In the genomic region with DNA sequence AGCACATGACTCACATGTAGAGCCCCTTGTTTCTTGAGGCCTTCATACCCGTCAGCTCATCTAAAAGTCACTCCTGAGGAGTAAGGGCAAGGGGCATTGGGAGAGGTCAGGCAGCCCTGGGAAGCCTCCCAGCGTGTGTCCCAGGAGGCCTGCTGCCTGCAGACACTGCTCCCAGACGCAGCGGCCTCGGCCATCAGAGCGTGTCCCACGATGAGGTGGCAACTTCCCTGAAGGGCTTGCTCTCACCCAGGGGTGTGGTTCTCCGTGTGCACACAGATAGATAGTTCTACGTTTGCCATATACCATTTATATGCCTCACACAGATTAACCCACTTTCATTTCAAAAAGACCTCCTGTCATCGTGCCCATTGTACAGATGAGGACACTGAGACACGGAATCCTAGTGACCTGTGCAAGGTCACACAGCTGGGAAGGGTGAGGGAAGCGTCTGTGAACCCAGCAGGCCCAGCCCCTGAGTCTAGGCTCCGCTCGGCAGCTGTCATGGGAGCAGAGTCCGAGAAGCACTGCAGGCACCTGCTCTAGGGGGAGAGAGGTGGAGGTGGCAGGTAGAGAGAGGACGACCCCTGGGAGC, we compare ENCODE assay signal across 16 cellular contexts. TPM values are rescaled to one million over a fixed set of nuclear protein-coding genes. Genes with fewer than 3 reads are reported as not detected.
DNase-seq lines count a peak whose midpoint lies in the region; ATAC-seq, FAIRE-seq and TF ChIP-seq lines count a peak whose summit lies in the region.
"Had no signal": no experiment of that assay in that cellular context is flagged by ENCODE, and none has a peak within 500 bp of the region (broad histone marks: within the 10 kb centered on the region; RNA-seq: fewer than 3 reads in every experiment).

No MANE protein-coding gene starts in this region.

- TF ChIP-seq POLR2A in HCT116 (IDR thresholded peaks at IDR 0.05; ENCODE audit: borderline replicate concordance, extremely low read depth, insufficient read depth, insufficient read length) = no peak
- no peak for TF ChIP-seq POLR2A in K562 (conservative IDR thresholded peaks at IDR 0.05)

- peaks cover 3% of the 10 kb centered on the region for H3F3A ChIP-seq in neural progenitor cell (ENCODE audit: low read depth)

- CTCF ChIA-PET in HCT116 (lab: Charles Lee) = no interaction called here
- CTCF ChIA-PET in K562 (lab: Yijun Ruan, JAX; ENCODE audit: low intra/inter-chr PET ratio) = no interaction called here

- intact Hi-C loops in HCT116 (cut with micrococcal nuclease) (no loop called here), K562 (cut with micrococcal nuclease) (no loop called here)

- TF ChIP-seq RAD21 in HCT116 (IDR thresholded peaks at IDR 0.05; ENCODE audit: low read depth) = no peak
- TF ChIP-seq RAD21 in K562 (CRISPR knock-in tag; conservative IDR thresholded peaks at IDR 0.05 in 1 of 2, IDR thresholded peaks at IDR 0.05 in 1 of 2) = no peak

- H3K36me3 Mint-ChIP-seq in neural progenitor cell = peaks cover 24% of the 10 kb centered on the region

- BruUV-seq in HCT116 (replicated peaks; lab: Mats Ljungman, UMichigan) = no TSS peak
- BruUV-seq in K562 (replicated peaks; lab: Mats Ljungman, UMichigan) = no TSS peak

- no peak overlapping the region for H3K27ac Mint-ChIP-seq in neural progenitor cell
- H3K27ac Mint-ChIP-seq: HFFc6 had no signal

- no peaks in the 10 kb centered on the region for H3K4me1 Mint-ChIP-seq in neural progenitor cell

- H3K4me2 ChIP-seq in HCT116 (ENCODE audit: low read length) (no peak overlapping the region), K562 (ENCODE audit: insufficient read depth, low read length) (no peak overlapping the region), neural progenitor cell (no peak overlapping the region), hepatocyte (no peak overlapping the region)

- H3K4me1 ChIP-seq in HCT116 (ENCODE audit: control insufficient read depth in 1 of 2, insufficient read depth in 2 of 2, low read length in 2 of 2) = peaks cover 0 to 7% of the 10 kb centered on the region in 2 experiments; a peak in 1 of 4 replicates
- peaks cover 0 to 8% of the 10 kb centered on the region in 2 experiments; a peak in 2 of 5 replicates for H3K4me1 ChIP-seq in K562 (replicated peaks in 1 of 2; ENCODE audit: control insufficient read depth in 2 of 2, insufficient read depth in 2 of 2, low read length in 2 of 2)
- no peaks in the 10 kb centered on the region for H3K4me1 ChIP-seq in neural progenitor cell
- H3K4me1 ChIP-seq in hepatocyte (ENCODE audit: insufficient read depth) = peaks cover 4% of the 10 kb centered on the region

- H3K36me3 ChIP-seq in HCT116 (ENCODE audit: control insufficient read depth in 1 of 2, insufficient read depth in 2 of 2, low read length in 2 of 2) = peaks cover 54 to 62% of the 10 kb centered on the region in 2 experiments
- H3K36me3 ChIP-seq in K562 (ENCODE audit: control insufficient read depth, insufficient read depth, low read length) = no peaks in the 10 kb centered on the region
- no peaks in the 10 kb centered on the region for H3K36me3 ChIP-seq in neural progenitor cell
- no peaks in the 10 kb centered on the region for H3K36me3 ChIP-seq in hepatocyte (replicated peaks; ENCODE audit: insufficient read depth, low read depth)

- RAD21 ChIA-PET in HCT116 (lab: Charles Lee; ENCODE audit: low non-redundant PET in 1 of 2, low total read pairs in 2 of 2, uncharacterized antibody in 2 of 2, unreplicated experiment in 2 of 2) = no interaction called here

- POLR2A ChIA-PET in HCT116 (lab: Charles Lee) (interaction anchor here (1.0 to 2.0 kb wide), 2 partner anchors 8 to 10 kb away, joined by 3 to 9 read pairs; a partner anchor contains a TSS), K562 (lab: Yijun Ruan, JAX) (interaction anchor here (0.6 to 0.7 kb wide), 2 partner anchors 58 to 155 kb away, joined by 3 read pairs; a partner anchor contains a TSS)

- no peak overlapping the region for H3K9ac ChIP-seq in HCT116 (ENCODE audit: low read length)
- peak overlapping the region in 1 of 2 experiments; percentile 64; a peak in 1 of 4 replicates for H3K9ac ChIP-seq in K562 (ENCODE audit: insufficient read depth in 1 of 2, low read depth in 2 of 2, low read length in 2 of 2)
- no peak overlapping the region for H3K9ac ChIP-seq in neural progenitor cell

- peak overlapping the region; percentile 35 for H3K4me3 Mint-ChIP-seq in neural progenitor cell
- H3K4me3 Mint-ChIP-seq: HFFc6 had no signal

- no peak for FAIRE-seq in K562 (lab: Jason Lieb, UNC)
- FAIRE-seq: D721Med, H54 had no signal

- H3K27me3 ChIP-seq in HCT116 (ENCODE audit: insufficient read depth, low read length) = no peaks in the 10 kb centered on the region
- H3K27me3 ChIP-seq in K562 (ENCODE audit: control insufficient read depth in 2 of 2, insufficient read depth in 2 of 2, low read length in 2 of 2) = no peaks in the 10 kb centered on the region
- H3K27me3 ChIP-seq in neural progenitor cell = no peaks in the 10 kb centered on the region
- H3K27me3 ChIP-seq in hepatocyte = no peaks in the 10 kb centered on the region

- TF ChIP-seq EP300 in K562 (IDR thresholded peaks at IDR 0.05; ENCODE audit: low read length) = no peak

- TF ChIP-seq CTCF in HCT116 (IDR thresholded peaks at IDR 0.05 in 2 of 3, conservative IDR thresholded peaks at IDR 0.05 in 1 of 3; ENCODE audit: borderline replicate concordance in 1 of 3, insufficient read depth in 1 of 3, low read depth in 2 of 3, low read length in 2 of 3) (no peak), K562 (IDR thresholded peaks at IDR 0.05 in 2 of 3, conservative IDR thresholded peaks at IDR 0.05 in 1 of 3; ENCODE audit: insufficient read depth in 2 of 3, low read depth in 1 of 3, low read length in 3 of 3) (no peak), neural progenitor cell (IDR thresholded peaks at IDR 0.05) (no peak), hepatocyte (IDR thresholded peaks at IDR 0.05; ENCODE audit: poor library complexity) (no peak)

- H4K20me1 ChIP-seq in HCT116 (ENCODE audit: insufficient read depth) = no peaks in the 10 kb centered on the region
- H4K20me1 ChIP-seq in K562 (replicated peaks; ENCODE audit: control insufficient read depth, insufficient read depth, low read length) = no peaks in the 10 kb centered on the region
- H4K20me1 ChIP-seq in neural progenitor cell (ENCODE audit: low read depth) = peaks cover 26% of the 10 kb centered on the region
- H4K20me1 ChIP-seq in hepatocyte (ENCODE audit: insufficient read depth, poor library complexity, severe bottlenecking) = peaks cover 10% of the 10 kb centered on the region

- in situ Hi-C loops in K562 (cut with MboI) = no loop called here

- H3K79me2 ChIP-seq in HCT116 (ENCODE audit: insufficient read depth, low read length) (peaks cover 48% of the 10 kb centered on the region), K562 (ENCODE audit: control insufficient read depth, insufficient read depth, low read length) (no peaks in the 10 kb centered on the region), neural progenitor cell (ENCODE audit: low read depth) (peaks cover 17% of the 10 kb centered on the region), hepatocyte (peaks cover 10% of the 10 kb centered on the region)

- ATAC-seq in HCT116 = no peak
- ATAC-seq in K562 = no peak
- ATAC-seq: PC-3 had no signal

- H3K9me2 ChIP-seq in HCT116 (ENCODE audit: insufficient read depth) (no peaks in the 10 kb centered on the region), hepatocyte (replicated peaks; ENCODE audit: insufficient read depth) (no peaks in the 10 kb centered on the region)

- no peak for DNase-seq in HCT116 (ENCODE audit: low read depth, low spot score)
- no peak for DNase-seq in K562 (ENCODE audit: extremely low read depth in 1 of 4, low spot score in 3 of 4)
- DNase-seq in neural progenitor cell (ENCODE audit: low spot score) = no peak
- no peak for DNase-seq in hepatocyte (ENCODE audit: low spot score)
- no peak for DNase-seq in T1000 (lab: John Stamatoyannopoulos, UW)
- DNase-seq in germinal center (ENCODE audit: low spot score) = no peak
- DNase-seq: HFFc6, NCI-H1417, NCI-H187 treated with DMSO at 0.1 percent for 48 hours, NCI-H2227 treated with DMSO at 0.1 percent for 48 hours, NCI-H510A treated with DMSO at 0.1 percent for 48 hours, NCI-H82, PC-3 had no signal

- 25% methylated on average over 16 of the region's 16 CpGs for WGBS in K562 (ENCODE audit: insufficient coverage, low coverage, missing lambda C conversion rate)
- 92% methylated on average over 16 of the region's 16 CpGs for WGBS in hepatocyte (ENCODE audit: low lambda C conversion rate, missing lambda C conversion rate)

- H2AFZ ChIP-seq in HCT116 (ENCODE audit: low read depth, low read length, poor library complexity, severe bottlenecking) = no peak overlapping the region
- H2AFZ ChIP-seq in K562 (ENCODE audit: low read depth, low read length) = no peak overlapping the region
- no peak overlapping the region for H2AFZ ChIP-seq in neural progenitor cell (replicated peaks)
- no peak overlapping the region for H2AFZ ChIP-seq in hepatocyte

- H3K9me3 Mint-ChIP-seq in neural progenitor cell = no peaks in the 10 kb centered on the region
- H3K9me3 Mint-ChIP-seq: HFFc6 had no signal

- H3K4me3 ChIP-seq in HCT116 (replicated peaks in 1 of 2; ENCODE audit: low read depth in 1 of 2, low read length in 2 of 2) = no peak overlapping the region
- no peak overlapping the region for H3K4me3 ChIP-seq in K562
- no peak overlapping the region for H3K4me3 ChIP-seq in neural progenitor cell
- no peak overlapping the region for H3K4me3 ChIP-seq in hepatocyte

- H3K9me3 ChIP-seq in HCT116 (ENCODE audit: control insufficient read depth in 1 of 2, insufficient read depth in 1 of 2, low read depth in 1 of 2, low read length in 2 of 2) = peaks cover 0 to 5% of the 10 kb centered on the region in 2 experiments; a peak in 1 of 4 replicates
- no peaks in the 10 kb centered on the region for H3K9me3 ChIP-seq in K562 (replicated peaks; ENCODE audit: control insufficient read depth, insufficient read depth, low read depth, low read length)
- no peaks in the 10 kb centered on the region for H3K9me3 ChIP-seq in neural progenitor cell (ENCODE audit: low read depth)
- H3K9me3 ChIP-seq in hepatocyte (ENCODE audit: low read depth) = no peaks in the 10 kb centered on the region

- peaks cover 4% of the 10 kb centered on the region for H3K27me3 Mint-ChIP-seq in neural progenitor cell (ENCODE audit: insufficient read depth, low read depth)

- H3K9me1 ChIP-seq in K562 (ENCODE audit: control insufficient read depth, insufficient read depth, low read length) = no peaks in the 10 kb centered on the region

- H3K27ac ChIP-seq in HCT116 (ENCODE audit: low read depth, low read length) (peak overlapping the region; percentile 22; the same call in 1 of the 2 replicates), K562 (ENCODE audit: extremely low read depth, low read depth, low read length) (no peak overlapping the region), neural progenitor cell (no peak overlapping the region), hepatocyte (no peak overlapping the region)
- H3K27ac ChIP-seq: C4-2B had no signal

RNA-seq across cellular contexts. Expression of a gene that starts 8.3 kb away (rescaled TPM):
- total RNA-seq in HCT116 (2021; ENCODE audit: unreplicated experiment) (173 TPM), K562 (2014; rRNA removed) (12.5 and 15.5 TPM in 2 replicates), K562 (2014; rRNA removed; fragmentation: Illumina TruSeq; extraction: Trizol) (2.1 and 3.2 TPM in 2 replicates), K562 (2015; rRNA removed; fragmentation: Illumina TruSeq; extraction: Trizol) (6.4 and 8.1 TPM in 2 replicates), K562 (2021) (12.0 and 13.5 TPM in 2 replicates), neural progenitor cell (ENCODE audit: low replicate concordance) (41.4 and 107 TPM in 2 replicates), hepatocyte (50.0 and 87.2 TPM in 2 replicates)
- 213 and 219 TPM in 2 replicates for polyA plus RNA-seq in HCT116 (2012)
- 5.7 and 13.6 TPM in 2 replicates for total RNA-seq in K562 (2011; cell fraction: chromatin; rRNA removed; ENCODE audit: low replicate concordance)
- total RNA-seq in K562 (2011; cell fraction: nucleolus; rRNA removed) = 8.2 and 8.3 TPM in 2 replicates
- total RNA-seq in K562 (2011; cell fraction: nucleoplasm; rRNA removed) = 5.5 and 7.5 TPM in 2 replicates
- polyA plus RNA-seq in K562 (2011; rRNA removed) (3.2 and 10.4 TPM in 2 replicates), K562 (2014; fragmentation: Illumina TruSeq; extraction: Trizol) (5.0 and 10.0 TPM in 2 replicates), K562 (2014; fragmentation: Nextera tagmentation; extraction: Ambion mirVana) (under 1 TPM; 0.18 to 0.53 TPM), K562 (2014; rRNA removed) (6.8 and 8.3 TPM in 2 replicates), hepatocyte (69.3 and 70.0 TPM in 2 replicates)
- polyA plus RNA-seq in K562 (2011; cell fraction: cytosol; rRNA removed) = 8.5 and 8.8 TPM in 2 replicates
- 10.4 and 12.3 TPM in 2 replicates for polyA plus RNA-seq in K562 (2011; cell fraction: nucleus; rRNA removed)
- polyA plus RNA-seq in K562 (2012) = 7.7 and 19.6 TPM in 2 replicates
- 3.5 and 4.5 TPM in 2 replicates for polyA minus RNA-seq in K562 (2011; rRNA and poly(A)+ RNA removed)
- polyA minus RNA-seq in K562 (2011; cell fraction: cytosol; rRNA and poly(A)+ RNA removed) = 7.4 and 12.0 TPM in 2 replicates
- polyA minus RNA-seq in K562 (2011; cell fraction: nucleus; rRNA and poly(A)+ RNA removed) = 2.4 and 2.6 TPM in 2 replicates

RNA-seq across cellular contexts. Expression of a gene that starts 12.7 kb away (rescaled TPM):
- 12.2 TPM for total RNA-seq in HCT116 (2021; ENCODE audit: unreplicated experiment)
- 9.9 and 12.5 TPM in 2 replicates for polyA plus RNA-seq in HCT116 (2012)
- total RNA-seq in K562 (2011; cell fraction: chromatin; rRNA removed; ENCODE audit: low replicate concordance) = 70.1 and 162 TPM in 2 replicates
- 54.5 and 55.7 TPM in 2 replicates for total RNA-seq in K562 (2011; cell fraction: nucleolus; rRNA removed)
- total RNA-seq in K562 (2011; cell fraction: nucleoplasm; rRNA removed) = 90.5 and 111 TPM in 2 replicates
- total RNA-seq in K562 (2014; rRNA removed) = 3.1 and 3.3 TPM in 2 replicates
- total RNA-seq in K562 (2014; rRNA removed; fragmentation: Illumina TruSeq; extraction: Trizol) = 0.67 and 0.87 TPM in 2 replicates
- total RNA-seq in K562 (2015; rRNA removed; fragmentation: Illumina TruSeq; extraction: Trizol) = 2.0 and 2.1 TPM in 2 replicates
- total RNA-seq in K562 (2021) = 3.4 and 3.5 TPM in 2 replicates
- polyA plus RNA-seq in K562 (2011; rRNA removed) = 3.5 and 4.2 TPM in 2 replicates
- 5.6 and 6.1 TPM in 2 replicates for polyA plus RNA-seq in K562 (2011; cell fraction: cytosol; rRNA removed)
- 27.9 and 42.6 TPM in 2 replicates for polyA plus RNA-seq in K562 (2011; cell fraction: nucleus; rRNA removed)
- polyA plus RNA-seq in K562 (2012) = 3.6 and 4.6 TPM in 2 replicates
- polyA plus RNA-seq in K562 (2014; fragmentation: Illumina TruSeq; extraction: Trizol) = 1.5 and 2.7 TPM in 2 replicates
- under 1 TPM in 1 of 2 experiments, not detected in 1; 0.14 TPM for polyA plus RNA-seq in K562 (2014; fragmentation: Nextera tagmentation; extraction: Ambion mirVana)
- polyA plus RNA-seq in K562 (2014; rRNA removed) = 4.7 and 5.3 TPM in 2 replicates
- polyA minus RNA-seq in K562 (2011; rRNA and poly(A)+ RNA removed) = 6.4 and 10.6 TPM in 2 replicates
- polyA minus RNA-seq in K562 (2011; cell fraction: cytosol; rRNA and poly(A)+ RNA removed) = 1.6 and 2.7 TPM in 2 replicates
- polyA minus RNA-seq in K562 (2011; cell fraction: nucleus; rRNA and poly(A)+ RNA removed) = 6.1 and 6.7 TPM in 2 replicates
- total RNA-seq in neural progenitor cell (ENCODE audit: low replicate concordance) = 1.7 and 5.5 TPM in 2 replicates
- 4.2 and 4.5 TPM in 2 replicates for total RNA-seq in hepatocyte
- 3.4 and 4.8 TPM in 2 replicates for polyA plus RNA-seq in hepatocyte

RNA-seq across cellular contexts. Expression of a gene that starts 17.2 kb away (rescaled TPM):
- total RNA-seq in HCT116 (2021; ENCODE audit: unreplicated experiment) = 109 TPM
- 105 and 108 TPM in 2 replicates for polyA plus RNA-seq in HCT116 (2012)
- 71.6 and 183 TPM in 2 replicates for total RNA-seq in K562 (2011; cell fraction: chromatin; rRNA removed; ENCODE audit: low replicate concordance)
- total RNA-seq in K562 (2011; cell fraction: nucleolus; rRNA removed) = 99.4 and 127 TPM in 2 replicates
- 79.5 and 80.2 TPM in 2 replicates for total RNA-seq in K562 (2011; cell fraction: nucleoplasm; rRNA removed)
- 147 and 173 TPM in 2 replicates for total RNA-seq in K562 (2014; rRNA removed)
- total RNA-seq in K562 (2014; rRNA removed; fragmentation: Illumina TruSeq; extraction: Trizol) = 29.4 and 33.0 TPM in 2 replicates
- total RNA-seq in K562 (2015; rRNA removed; fragmentation: Illumina TruSeq; extraction: Trizol) = 58.6 and 63.2 TPM in 2 replicates
- total RNA-seq in K562 (2021) = 71.5 and 80.6 TPM in 2 replicates
- 74.0 and 87.6 TPM in 2 replicates for polyA plus RNA-seq in K562 (2011; rRNA removed)
- 119 and 177 TPM in 2 replicates for polyA plus RNA-seq in K562 (2011; cell fraction: cytosol; rRNA removed)
- polyA plus RNA-seq in K562 (2011; cell fraction: nucleus; rRNA removed) = 132 and 207 TPM in 2 replicates
- polyA plus RNA-seq in K562 (2012) = 63.5 and 81.5 TPM in 2 replicates
- 42.3 and 88.3 TPM in 2 replicates for polyA plus RNA-seq in K562 (2014; fragmentation: Illumina TruSeq; extraction: Trizol)
- polyA plus RNA-seq in K562 (2014; fragmentation: Nextera tagmentation; extraction: Ambion mirVana) = 10 to 100 TPM; 39.3 to 60.1 TPM
- 136 and 173 TPM in 2 replicates for polyA plus RNA-seq in K562 (2014; rRNA removed)
- 27.9 and 38.8 TPM in 2 replicates for polyA minus RNA-seq in K562 (2011; rRNA and poly(A)+ RNA removed)
- polyA minus RNA-seq in K562 (2011; cell fraction: cytosol; rRNA and poly(A)+ RNA removed) = 32.6 and 34.2 TPM in 2 replicates
- 29.4 and 31.1 TPM in 2 replicates for polyA minus RNA-seq in K562 (2011; cell fraction: nucleus; rRNA and poly(A)+ RNA removed)
- 55.1 and 101 TPM in 2 replicates for total RNA-seq in neural progenitor cell (ENCODE audit: low replicate concordance)
- 61.7 and 69.1 TPM in 2 replicates for total RNA-seq in hepatocyte
- 64.2 and 74.7 TPM in 2 replicates for polyA plus RNA-seq in hepatocyte

RNA-seq across cellular contexts. Expression of a gene that starts 58.0 kb away (rescaled TPM):
- total RNA-seq in HCT116 (2021; ENCODE audit: unreplicated experiment) (345 TPM), K562 (2014; rRNA removed) (102 and 110 TPM in 2 replicates), K562 (2014; rRNA removed; fragmentation: Illumina TruSeq; extraction: Trizol) (37.2 and 38.0 TPM in 2 replicates), K562 (2015; rRNA removed; fragmentation: Illumina TruSeq; extraction: Trizol) (63.2 and 65.1 TPM in 2 replicates), K562 (2021) (123 and 140 TPM in 2 replicates), neural progenitor cell (ENCODE audit: low replicate concordance) (95.6 and 127 TPM in 2 replicates), hepatocyte (79.3 and 130 TPM in 2 replicates)
- 354 and 371 TPM in 2 replicates for polyA plus RNA-seq in HCT116 (2012)
- total RNA-seq in K562 (2011; cell fraction: chromatin; rRNA removed; ENCODE audit: low replicate concordance) = 678 and 1,286 TPM in 2 replicates
- total RNA-seq in K562 (2011; cell fraction: nucleolus; rRNA removed) = 495 and 571 TPM in 2 replicates
- total RNA-seq in K562 (2011; cell fraction: nucleoplasm; rRNA removed) = 387 and 470 TPM in 2 replicates
- polyA plus RNA-seq in K562 (2011; rRNA removed) (83.8 and 123 TPM in 2 replicates), K562 (2014; fragmentation: Illumina TruSeq; extraction: Trizol) (87.5 and 96.8 TPM in 2 replicates), K562 (2014; fragmentation: Nextera tagmentation; extraction: Ambion mirVana) (1 to 10 TPM; 9.0 TPM), K562 (2014; rRNA removed) (122 and 154 TPM in 2 replicates), hepatocyte (206 and 256 TPM in 2 replicates)
- polyA plus RNA-seq in K562 (2011; cell fraction: cytosol; rRNA removed) = 86.7 and 116 TPM in 2 replicates
- 392 and 540 TPM in 2 replicates for polyA plus RNA-seq in K562 (2011; cell fraction: nucleus; rRNA removed)
- 147 and 150 TPM in 2 replicates for polyA plus RNA-seq in K562 (2012)
- 51.2 and 58.2 TPM in 2 replicates for polyA minus RNA-seq in K562 (2011; rRNA and poly(A)+ RNA removed)
- polyA minus RNA-seq in K562 (2011; cell fraction: cytosol; rRNA and poly(A)+ RNA removed) = 47.2 and 50.0 TPM in 2 replicates
- 72.7 and 97.1 TPM in 2 replicates for polyA minus RNA-seq in K562 (2011; cell fraction: nucleus; rRNA and poly(A)+ RNA removed)
